25 cellular contexts compared by ENCODE assay signal in the genomic region with DNA sequence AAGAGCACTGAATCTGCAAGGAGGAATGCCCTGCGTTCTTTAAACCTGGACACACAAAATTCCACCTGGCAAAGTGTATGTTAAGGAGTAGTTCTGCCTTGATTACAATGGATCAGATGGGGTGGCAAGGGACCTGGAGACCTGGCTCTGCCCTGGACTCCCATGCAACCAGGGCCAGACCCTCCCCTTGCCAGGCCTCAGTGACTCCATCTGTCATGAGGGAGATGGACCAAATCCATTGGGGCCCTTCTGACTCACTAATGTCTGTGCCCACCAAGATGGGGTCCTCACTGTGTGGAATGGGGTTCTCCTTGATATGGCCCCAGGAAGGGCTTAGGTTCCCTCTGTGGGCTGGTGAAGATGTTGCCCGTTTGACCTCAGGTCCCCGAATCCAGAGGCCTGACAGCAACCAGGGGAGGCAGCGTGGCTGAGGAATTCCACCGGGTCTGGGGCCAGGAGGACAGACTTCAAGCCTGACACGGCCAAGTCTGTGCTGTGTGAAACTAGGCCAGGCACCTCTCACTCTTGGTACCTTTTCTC.
A peak's percentile ranks its signal among the peaks of the same experiment; 100 is the strongest.
DNase-seq lines count a peak whose midpoint lies in the region; ATAC-seq and TF ChIP-seq lines count a peak whose summit lies in the region.
"Had no signal": no experiment of that assay in that cellular context is flagged by ENCODE, and none has a peak within 500 bp of the region (broad histone marks: within the 10 kb centered on the region; RNA-seq: fewer than 3 reads in every experiment).

No MANE protein-coding gene starts in this region.

- H3K27ac ChIP-seq in neural progenitor cell = no peak overlapping the region
- H3K27ac ChIP-seq: 22Rv1, GM23248 had no signal

- H2AFZ ChIP-seq in neural progenitor cell (replicated peaks) = no peak overlapping the region
- H2AFZ ChIP-seq: GM23248 had no signal

- TF ChIP-seq CTCF in neural progenitor cell (IDR thresholded peaks at IDR 0.05) (no peak), type B pancreatic cell (conservative IDR thresholded peaks at IDR 0.05) (no peak)

- H3K36me3 Mint-ChIP-seq in neural progenitor cell (peaks cover 18% of the 10 kb centered on the region), type B pancreatic cell (no peaks in the 10 kb centered on the region)
- H3K36me3 Mint-ChIP-seq in naive thymus-derived CD8-positive, alpha-beta T cell = peaks cover 0 to 9% (median 5%) of the 10 kb centered on the region in 3 donors

- no peak for ATAC-seq in naive thymus-derived CD8-positive, alpha-beta T cell
- no peak for ATAC-seq in HG02885 (IDR thresholded peaks at IDR 0.05; ENCODE audit: poor library complexity, unreplicated experiment)
- ATAC-seq: K562, PC-3 had no signal

- no peaks in the 10 kb centered on the region for H3K27me3 ChIP-seq in neural progenitor cell

- H3K9ac ChIP-seq in neural progenitor cell = no peak overlapping the region
- H3K9ac ChIP-seq: GM23248 had no signal

- peaks cover 3% of the 10 kb centered on the region for H3K4me1 Mint-ChIP-seq in neural progenitor cell
- H3K4me1 Mint-ChIP-seq in type B pancreatic cell (ENCODE audit: unreplicated experiment) = peaks cover 4% of the 10 kb centered on the region
- H3K4me1 Mint-ChIP-seq in naive thymus-derived CD8-positive, alpha-beta T cell = peaks cover 0 to 11% (median 1%) of the 10 kb centered on the region in 4 donors

- peaks cover 4% of the 10 kb centered on the region for H3K4me1 ChIP-seq in neural progenitor cell

- POLR2A ChIA-PET in naive thymus-derived CD8-positive, alpha-beta T cell (lab: Charles Lee) = no interaction called here

- no peak overlapping the region for H3K4me3 ChIP-seq in neural progenitor cell
- H3K4me3 ChIP-seq: GM23248, K562 had no signal

- H3K4me2 ChIP-seq in neural progenitor cell = no peak overlapping the region

- H3F3A ChIP-seq in neural progenitor cell (ENCODE audit: low read depth) = no peaks in the 10 kb centered on the region

- DNase-seq in activated CD8-positive, alpha-beta memory T cell treated with anti-CD3 and anti-CD28 coated beads for 24 hours = peak; percentile 47
- no peak for DNase-seq in activated CD8-positive, alpha-beta memory T cell treated with anti-CD3 and anti-CD28 coated beads, Interleukin-2, amount 50 U/mL, for 48 hours
- DNase-seq in ecto neural progenitor cell (ENCODE audit: low spot score) = peak; percentile 34
- DNase-seq in neural progenitor cell (ENCODE audit: low spot score) = no peak
- DNase-seq in type B pancreatic cell (ENCODE audit: extremely low spot score, unreplicated experiment) = peak; percentile 15
- DNase-seq in ureter (ENCODE audit: low spot score) = no peak
- DNase-seq in naive thymus-derived CD8-positive, alpha-beta T cell = no peak
- DNase-seq: ACHN; Calu3; DMS79 treated with DMSO at 0.1 percent for 48 hours; GF-D8; GM23248; H7; Kasumi-1; NCI-H1436 treated with DMSO at 0.1 percent for 48 hours; NCI-H187 treated with DMSO at 0.1 percent for 48 hours; NCI-H2171 treated with DMSO at 0.1 percent for 48 hours; NCI-H345; NCI-H524 treated with DMSO at 0.1 percent for 48 hours; NCI-H82; NK-92 treated with Interleukin-12 subunit alpha and Interleukin-12 subunit beta, amount 100 ng/mL, for 24 hours; PC-3 had no signal

- no peaks in the 10 kb centered on the region for H4K20me1 ChIP-seq in neural progenitor cell (ENCODE audit: low read depth)

- peaks cover 2% of the 10 kb centered on the region for H3K27me3 Mint-ChIP-seq in neural progenitor cell (ENCODE audit: insufficient read depth, low read depth)
- H3K27me3 Mint-ChIP-seq in type B pancreatic cell = peaks cover 31% of the 10 kb centered on the region
- H3K27me3 Mint-ChIP-seq in naive thymus-derived CD8-positive, alpha-beta T cell = peaks cover 4 to 25% (median 13%) of the 10 kb centered on the region in 5 donors

- H3K27ac Mint-ChIP-seq in neural progenitor cell = peak overlapping the region; percentile 78
- no peak overlapping the region for H3K27ac Mint-ChIP-seq in type B pancreatic cell
- H3K27ac Mint-ChIP-seq in naive thymus-derived CD8-positive, alpha-beta T cell = no peak overlapping the region

- no peak overlapping the region for H3K4me3 Mint-ChIP-seq in neural progenitor cell
- H3K4me3 Mint-ChIP-seq in type B pancreatic cell = no peak overlapping the region
- no peak overlapping the region for H3K4me3 Mint-ChIP-seq in naive thymus-derived CD8-positive, alpha-beta T cell

- H3K36me3 ChIP-seq in neural progenitor cell = no peaks in the 10 kb centered on the region

- no peaks in the 10 kb centered on the region for H3K79me2 ChIP-seq in neural progenitor cell (ENCODE audit: low read depth)

- no peaks in the 10 kb centered on the region for H3K9me3 ChIP-seq in neural progenitor cell (ENCODE audit: low read depth)

- H3K9me3 Mint-ChIP-seq in neural progenitor cell = peaks cover 6% of the 10 kb centered on the region
- no peaks in the 10 kb centered on the region for H3K9me3 Mint-ChIP-seq in type B pancreatic cell
- H3K9me3 Mint-ChIP-seq in naive thymus-derived CD8-positive, alpha-beta T cell = peaks cover 0 to 14% (median 6%) of the 10 kb centered on the region in 9 donors

Comparison
In these comparisons a context has a peak if more than half of its experiments do, and no peak if none do; other contexts are left out.
1. DNase-seq: peak in activated CD8-positive, alpha-beta memory T cell treated with anti-CD3 and anti-CD28 coated beads for 24 hours (single experiment), ecto neural progenitor cell (single experiment) and type B pancreatic cell (single experiment); none in activated CD8-positive, alpha-beta memory T cell treated with anti-CD3 and anti-CD28 coated beads, Interleukin-2, amount 50 U/mL, for 48 hours (single experiment), neural progenitor cell (single experiment), ureter (single experiment) and naive thymus-derived CD8-positive, alpha-beta T cell (0 of 10).